20 cellular contexts compared by ENCODE assay signal in the genomic region with DNA sequence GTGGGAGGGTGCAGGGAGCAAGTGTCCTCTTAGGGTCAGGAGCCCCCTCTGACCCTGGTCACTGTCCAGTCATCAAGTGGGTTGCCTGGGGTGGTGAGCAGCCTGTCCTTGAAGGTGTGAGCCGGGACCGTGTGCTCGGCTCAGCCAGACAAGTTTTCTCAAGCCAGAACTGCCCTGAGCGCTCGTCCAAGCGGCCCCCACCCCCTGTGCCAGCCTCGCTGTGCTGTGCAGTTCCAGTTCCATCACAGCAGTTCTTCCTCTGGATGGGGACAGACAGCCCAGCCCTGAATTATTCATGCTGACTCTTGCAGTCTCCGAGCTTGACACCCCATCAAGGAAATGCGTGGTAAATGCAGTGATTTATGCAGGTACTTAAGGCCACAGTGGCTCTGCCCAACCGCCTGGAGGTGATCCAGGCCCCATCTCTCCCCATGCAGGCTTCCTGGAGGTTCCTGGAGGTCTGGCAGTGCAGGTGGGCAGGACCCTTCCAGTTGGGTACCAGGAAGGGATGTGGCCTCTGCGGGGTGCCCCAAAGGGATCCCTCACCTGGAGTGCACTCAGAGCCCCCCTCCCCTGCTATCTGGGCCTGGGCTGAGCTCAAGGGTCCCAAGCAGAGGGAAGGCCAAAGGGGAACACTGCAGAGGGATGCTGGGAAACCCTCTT. TPM values are rescaled to one million over a fixed set of nuclear protein-coding genes. Genes with fewer than 3 reads are reported as not detected.
A peak's percentile ranks its signal among the peaks of the same experiment; 100 is the strongest.
DNase-seq lines count a peak whose midpoint lies in the region; ATAC-seq, FAIRE-seq and TF ChIP-seq lines count a peak whose summit lies in the region.
"Had no signal": no experiment of that assay in that cellular context is flagged by ENCODE, and none has a peak within 500 bp of the region (broad histone marks: within the 10 kb centered on the region; RNA-seq: fewer than 3 reads in every experiment).

No MANE protein-coding gene starts in this region.

- H4K20me1 ChIP-seq in HepG2 (ENCODE audit: insufficient read depth, low read length): 0 out of 2 replicates have a peak, but pooled peaks cover 3% of the 10 kb centered on the region

- no peak overlapping the region for H2AFZ ChIP-seq in HepG2 (ENCODE audit: low read length)

- H3K4me3 ChIP-seq in right lobe of liver: no peak overlapping the region
- H3K4me3 ChIP-seq in HepG2 (replicated peaks in 1 of 3; ENCODE audit: insufficient read depth in 1 of 3, low read depth in 2 of 3, low read length in 3 of 3): no peak overlapping the region
- H3K4me3 ChIP-seq in body of pancreas: no peak overlapping the region

- H3K9ac ChIP-seq in HepG2 (ENCODE audit: insufficient read depth, low read depth, low read length): no peak overlapping the region

- WGBS in right lobe of liver (ENCODE audit: insufficient coverage, low coverage, low lambda C conversion rate, missing lambda C conversion rate): 10% methylated on average over 2 of the region's 11 CpGs
- 0% methylated on average over 3 of the region's 11 CpGs for WGBS in HepG2 (ENCODE audit: low lambda C conversion rate)
- 38% methylated on average over 11 of the region's 11 CpGs; no CpG with 5 or more reads in 1 of the 2 donors for WGBS in body of pancreas, 2 donors

- TF ChIP-seq RAD21 in HepG2 (CRISPR knock-in tag; IDR thresholded peaks at IDR 0.05): no peak

- intact Hi-C loops in right lobe of liver (cut with DNase I) (loop anchor here (10.0 kb wide), 1 partner anchor 312 kb away; no protein-coding TSS in a partner anchor), HepG2 (cut with micrococcal nuclease; ENCODE audit: unreplicated experiment) (loop anchor here (10.0 kb wide), 1 partner anchor 232 kb away; no protein-coding TSS in a partner anchor), body of pancreas (cut with DNase I) (loop anchor here (10.0 kb wide), 1 partner anchor 312 kb away; no protein-coding TSS in a partner anchor)

- H3K27ac ChIP-seq in right lobe of liver (no peak overlapping the region), HepG2 (ENCODE audit: extremely low read length, insufficient read depth, low read length) (no peak overlapping the region), body of pancreas (no peak overlapping the region)

- in situ Hi-C loops in HepG2 (cut with HindIII; ENCODE audit: extremely low pct_ligation_motif_present, low pct_unique_long_range_greater_than_20kb): loop anchor here (5.0 kb wide), 1 partner anchor 229 kb away; no protein-coding TSS in a partner anchor

- TF ChIP-seq CTCF in right lobe of liver (IDR thresholded peaks at IDR 0.05): no peak
- no peak for TF ChIP-seq CTCF in HepG2 (CRISPR knock-in tag; IDR thresholded peaks at IDR 0.05)
- TF ChIP-seq CTCF in body of pancreas (IDR thresholded peaks at IDR 0.05): no peak

- H3K36me3 ChIP-seq in right lobe of liver: no peaks in the 10 kb centered on the region
- H3K36me3 ChIP-seq in HepG2 (replicated peaks in 1 of 2; ENCODE audit: control insufficient read depth in 1 of 2, insufficient read depth in 2 of 2, low read length in 2 of 2): no peaks in the 10 kb centered on the region
- H3K36me3 ChIP-seq in body of pancreas (replicated peaks in 1 of 2; ENCODE audit: insufficient read depth in 1 of 2, low read depth in 2 of 2): no peaks in the 10 kb centered on the region

- POLR2A ChIA-PET in HepG2 (lab: Yijun Ruan, JAX): no interaction called here

- H3K4me2 ChIP-seq in HepG2 (ENCODE audit: low read depth, low read length): no peak overlapping the region

- BruUV-seq in HepG2 (replicated peaks; lab: Mats Ljungman, UMichigan): no TSS peak

- no peaks in the 10 kb centered on the region for H3K27me3 ChIP-seq in right lobe of liver
- H3K27me3 ChIP-seq in HepG2 (ENCODE audit: control insufficient read depth in 1 of 2, insufficient read depth in 2 of 2, low read length in 2 of 2): peaks cover 7 to 43% of the 10 kb centered on the region in 2 experiments
- peaks cover 0 to 9% of the 10 kb centered on the region in 2 donors for H3K27me3 ChIP-seq in body of pancreas

- H3K4me1 ChIP-seq in right lobe of liver: no peaks in the 10 kb centered on the region
- no peaks in the 10 kb centered on the region for H3K4me1 ChIP-seq in HepG2 (ENCODE audit: insufficient read depth, low read length)
- no peaks in the 10 kb centered on the region for H3K4me1 ChIP-seq in body of pancreas

- DNase-seq in right lobe of liver (peak in 2 of 3 donors; percentile 22 to 43), HepG2 (ENCODE audit: low spot score) (no peak), body of pancreas (peak in 3 of 4 donors; percentile 0 to 5 (median 2)), mesenteric fat pad (ENCODE audit: low spot score) (peak; percentile 43), NCI-H345 treated with DMSO at 0.1 percent for 48 hours (lab: John Stamatoyannopoulos, UW; ENCODE audit: unreplicated experiment) (no peak), activated gamma-delta T cell treated with Interleukin-2 at 50 U/mL for 16 hours (no peak), NOMO-1 treated with DMSO at 0.1 percent for 48 hours (lab: John Stamatoyannopoulos, UW; ENCODE audit: unreplicated experiment) (no peak)
- DNase-seq: activated CD4-positive, alpha-beta T cell treated with anti-CD3 and anti-CD28 coated beads, Interleukin-2, amount 50 U/mL, for 1 hour; AML-193; anterior cingulate cortex; COR-L47; KG1; NCI-H1092; NCI-H2107; occipital lobe; stimulated activated CD4-positive, alpha-beta T cell treated with anti-CD3 and anti-CD28 coated beads, Interleukin-4, amount 100 ng/mL, for 1 hour had no signal

- CTCF ChIA-PET in HepG2 (lab: Yijun Ruan, JAX; ENCODE audit: low intra/inter-chr PET ratio, low total read pairs): no interaction called here

- no peak for ATAC-seq in right lobe of liver
- ATAC-seq in HepG2: no peak
- ATAC-seq in body of pancreas: no peak
- ATAC-seq in HG03025 (IDR thresholded peaks at IDR 0.05; ENCODE audit: low FRiP score, unreplicated experiment): no peak
- ATAC-seq: activated T-helper 17 cell treated with anti-CD3 and anti-CD28 coated beads, Interleukin-2, amount 50 U/mL, for 72 hours; left colon had no signal

- TF ChIP-seq POLR2A in right lobe of liver (IDR thresholded peaks at IDR 0.05) (no peak), HepG2 (IDR thresholded peaks at IDR 0.05; ENCODE audit: insufficient read depth in 1 of 2, low read depth in 2 of 2, low read length in 2 of 2) (no peak), body of pancreas (IDR thresholded peaks at IDR 0.05) (no peak)

- no peaks in the 10 kb centered on the region for H3K79me2 ChIP-seq in HepG2 (ENCODE audit: insufficient read depth, low read length)

- FAIRE-seq in HepG2 (lab: Jason Lieb, UNC): no peak
- FAIRE-seq: TTC549 had no signal

- no peak for TF ChIP-seq EP300 in HepG2 (IDR thresholded peaks at IDR 0.05; ENCODE audit: low read depth in 2 of 2, low read length in 2 of 2)
- TF ChIP-seq EP300 in HepG2 (CRISPR knock-in tag; IDR thresholded peaks at IDR 0.05; ENCODE audit: borderline replicate concordance): no peak

- H3K9me3 ChIP-seq in right lobe of liver (no peaks in the 10 kb centered on the region), HepG2 (ENCODE audit: low read length) (no peaks in the 10 kb centered on the region), body of pancreas (no peaks in the 10 kb centered on the region)

TF ChIP-seq in HepG2, 621 proteins besides CTCF, POLR2A, EP300 and RAD21 (continues in another document):
- TF ChIP-seq ZNF670 (CRISPR knock-in tag; IDR thresholded peaks at IDR 0.05; ENCODE audit: borderline replicate concordance) (no peak), SCMH1 (CRISPR knock-in tag; IDR thresholded peaks at IDR 0.05; ENCODE audit: borderline replicate concordance) (no peak), IKZF1 (IDR thresholded peaks at IDR 0.05) (no peak), STAT6 (CRISPR knock-in tag; IDR thresholded peaks at IDR 0.05; ENCODE audit: borderline replicate concordance) (no peak)

RNA-seq across cellular contexts. Expression of gene HMX1, which starts 44.7 kb away (rescaled TPM):
- total RNA-seq in right lobe of liver (not detected), HepG2 (2016; rRNA removed; fragmentation: Illumina TruSeq; extraction: Trizol) (not detected in 2 replicates), body of pancreas (not detected), mesenteric fat pad (not detected)
- not detected in 2 replicates for total RNA-seq in HepG2 (2016; cell fraction: cytosol; rRNA removed; fragmentation: Illumina TruSeq; extraction: Trizol; ENCODE audit: low read depth)
- not detected in 2 replicates for total RNA-seq in HepG2 (2016; cell fraction: insoluble cytoplasmic fraction; rRNA removed; fragmentation: Illumina TruSeq; extraction: Trizol)
- total RNA-seq in HepG2 (2016; cell fraction: membrane; rRNA removed; fragmentation: Illumina TruSeq; extraction: Trizol): not detected in 2 replicates
- total RNA-seq in HepG2 (2016; cell fraction: nucleus; rRNA removed; fragmentation: Illumina TruSeq; extraction: Trizol): not detected in 2 replicates
- not detected in 2 replicates for polyA plus RNA-seq in HepG2 (2011; rRNA removed)
- not detected in 2 replicates for polyA plus RNA-seq in HepG2 (2011; cell fraction: cytosol; rRNA removed)
- polyA plus RNA-seq in HepG2 (2011; cell fraction: nucleus; rRNA removed): not detected in 2 replicates
- polyA plus RNA-seq in HepG2 (2012): not detected in 2 replicates
- polyA plus RNA-seq in HepG2 (2016; cell fraction: cytosol; fragmentation: Illumina TruSeq; extraction: Trizol; ENCODE audit: low read depth): not detected in 2 replicates
- not detected in 2 replicates for polyA plus RNA-seq in HepG2 (2016; cell fraction: insoluble cytoplasmic fraction; fragmentation: Illumina TruSeq; extraction: Trizol; ENCODE audit: low read depth)
- not detected in 2 replicates for polyA plus RNA-seq in HepG2 (2016; cell fraction: membrane; fragmentation: Illumina TruSeq; extraction: Trizol; ENCODE audit: low read depth)
- not detected in 2 replicates for polyA plus RNA-seq in HepG2 (2016; cell fraction: nucleus; fragmentation: Illumina TruSeq; extraction: Trizol; ENCODE audit: insufficient read depth, low read depth)
- not detected in 2 replicates for polyA minus RNA-seq in HepG2 (2011; rRNA and poly(A)+ RNA removed; ENCODE audit: low replicate concordance)
- not detected in 2 replicates for polyA minus RNA-seq in HepG2 (2011; cell fraction: cytosol; rRNA and poly(A)+ RNA removed)
- not detected in 2 replicates for polyA minus RNA-seq in HepG2 (2011; cell fraction: nucleus; rRNA and poly(A)+ RNA removed)
- total RNA-seq: activated T-helper 17 cell treated with anti-CD3 and anti-CD28 coated beads, Interleukin-2, amount 50 U/mL, for 72 hours; left colon had no signal

Comparison
In these comparisons a context has a peak if more than half of its experiments do, and no peak if none do; other contexts are left out.
1. DNase-seq: peak in right lobe of liver (2 of 3), body of pancreas (3 of 4) and mesenteric fat pad (single experiment); none in HepG2 (single experiment), NCI-H345 treated with DMSO at 0.1 percent for 48 hours (single experiment), activated gamma-delta T cell treated with Interleukin-2 at 50 U/mL for 16 hours (single experiment) and NOMO-1 treated with DMSO at 0.1 percent for 48 hours (single experiment).